In the genomic region with DNA sequence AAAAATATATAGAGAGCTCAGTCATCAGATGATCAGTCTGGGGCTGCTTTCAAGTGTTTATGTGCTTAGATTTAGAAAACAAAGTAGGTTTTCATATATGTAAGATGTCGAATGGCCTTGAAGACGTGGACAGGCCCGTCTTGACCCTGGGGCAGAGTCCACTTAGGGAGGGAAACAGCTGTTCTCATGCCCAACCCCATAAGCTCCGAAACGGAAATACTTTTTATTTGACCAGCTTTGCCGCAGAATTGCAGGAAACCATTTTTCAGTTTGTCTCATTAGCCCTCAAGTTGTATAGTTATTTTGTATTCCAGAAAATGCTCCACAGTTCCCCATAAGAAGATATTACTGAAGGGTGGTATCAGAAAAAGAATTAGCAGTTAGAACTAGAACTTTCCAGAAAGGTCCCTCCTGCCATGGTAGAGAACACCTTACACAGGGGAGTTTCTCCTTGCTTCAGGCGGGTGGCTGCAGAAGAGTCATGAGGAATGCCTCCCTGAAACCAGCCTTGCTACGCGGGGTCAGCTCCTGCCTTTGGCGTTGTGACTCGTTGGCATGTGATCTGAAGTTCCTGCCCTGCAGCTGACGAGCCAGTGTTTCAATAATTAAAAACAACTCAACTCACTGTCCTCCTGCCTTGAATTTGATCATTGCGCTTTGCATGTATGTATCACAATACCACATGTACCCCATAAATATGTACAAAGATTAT, we compare ENCODE assay signal across 1 cellular context.
TF ChIP-seq lines count a peak whose summit lies in the region.

No MANE protein-coding gene starts in this region.

TF ChIP-seq in GM23338, 12 proteins besides CTCF, POLR2A, EP300 and RAD21 (continued from another document):
- TF ChIP-seq, protein P1, sequence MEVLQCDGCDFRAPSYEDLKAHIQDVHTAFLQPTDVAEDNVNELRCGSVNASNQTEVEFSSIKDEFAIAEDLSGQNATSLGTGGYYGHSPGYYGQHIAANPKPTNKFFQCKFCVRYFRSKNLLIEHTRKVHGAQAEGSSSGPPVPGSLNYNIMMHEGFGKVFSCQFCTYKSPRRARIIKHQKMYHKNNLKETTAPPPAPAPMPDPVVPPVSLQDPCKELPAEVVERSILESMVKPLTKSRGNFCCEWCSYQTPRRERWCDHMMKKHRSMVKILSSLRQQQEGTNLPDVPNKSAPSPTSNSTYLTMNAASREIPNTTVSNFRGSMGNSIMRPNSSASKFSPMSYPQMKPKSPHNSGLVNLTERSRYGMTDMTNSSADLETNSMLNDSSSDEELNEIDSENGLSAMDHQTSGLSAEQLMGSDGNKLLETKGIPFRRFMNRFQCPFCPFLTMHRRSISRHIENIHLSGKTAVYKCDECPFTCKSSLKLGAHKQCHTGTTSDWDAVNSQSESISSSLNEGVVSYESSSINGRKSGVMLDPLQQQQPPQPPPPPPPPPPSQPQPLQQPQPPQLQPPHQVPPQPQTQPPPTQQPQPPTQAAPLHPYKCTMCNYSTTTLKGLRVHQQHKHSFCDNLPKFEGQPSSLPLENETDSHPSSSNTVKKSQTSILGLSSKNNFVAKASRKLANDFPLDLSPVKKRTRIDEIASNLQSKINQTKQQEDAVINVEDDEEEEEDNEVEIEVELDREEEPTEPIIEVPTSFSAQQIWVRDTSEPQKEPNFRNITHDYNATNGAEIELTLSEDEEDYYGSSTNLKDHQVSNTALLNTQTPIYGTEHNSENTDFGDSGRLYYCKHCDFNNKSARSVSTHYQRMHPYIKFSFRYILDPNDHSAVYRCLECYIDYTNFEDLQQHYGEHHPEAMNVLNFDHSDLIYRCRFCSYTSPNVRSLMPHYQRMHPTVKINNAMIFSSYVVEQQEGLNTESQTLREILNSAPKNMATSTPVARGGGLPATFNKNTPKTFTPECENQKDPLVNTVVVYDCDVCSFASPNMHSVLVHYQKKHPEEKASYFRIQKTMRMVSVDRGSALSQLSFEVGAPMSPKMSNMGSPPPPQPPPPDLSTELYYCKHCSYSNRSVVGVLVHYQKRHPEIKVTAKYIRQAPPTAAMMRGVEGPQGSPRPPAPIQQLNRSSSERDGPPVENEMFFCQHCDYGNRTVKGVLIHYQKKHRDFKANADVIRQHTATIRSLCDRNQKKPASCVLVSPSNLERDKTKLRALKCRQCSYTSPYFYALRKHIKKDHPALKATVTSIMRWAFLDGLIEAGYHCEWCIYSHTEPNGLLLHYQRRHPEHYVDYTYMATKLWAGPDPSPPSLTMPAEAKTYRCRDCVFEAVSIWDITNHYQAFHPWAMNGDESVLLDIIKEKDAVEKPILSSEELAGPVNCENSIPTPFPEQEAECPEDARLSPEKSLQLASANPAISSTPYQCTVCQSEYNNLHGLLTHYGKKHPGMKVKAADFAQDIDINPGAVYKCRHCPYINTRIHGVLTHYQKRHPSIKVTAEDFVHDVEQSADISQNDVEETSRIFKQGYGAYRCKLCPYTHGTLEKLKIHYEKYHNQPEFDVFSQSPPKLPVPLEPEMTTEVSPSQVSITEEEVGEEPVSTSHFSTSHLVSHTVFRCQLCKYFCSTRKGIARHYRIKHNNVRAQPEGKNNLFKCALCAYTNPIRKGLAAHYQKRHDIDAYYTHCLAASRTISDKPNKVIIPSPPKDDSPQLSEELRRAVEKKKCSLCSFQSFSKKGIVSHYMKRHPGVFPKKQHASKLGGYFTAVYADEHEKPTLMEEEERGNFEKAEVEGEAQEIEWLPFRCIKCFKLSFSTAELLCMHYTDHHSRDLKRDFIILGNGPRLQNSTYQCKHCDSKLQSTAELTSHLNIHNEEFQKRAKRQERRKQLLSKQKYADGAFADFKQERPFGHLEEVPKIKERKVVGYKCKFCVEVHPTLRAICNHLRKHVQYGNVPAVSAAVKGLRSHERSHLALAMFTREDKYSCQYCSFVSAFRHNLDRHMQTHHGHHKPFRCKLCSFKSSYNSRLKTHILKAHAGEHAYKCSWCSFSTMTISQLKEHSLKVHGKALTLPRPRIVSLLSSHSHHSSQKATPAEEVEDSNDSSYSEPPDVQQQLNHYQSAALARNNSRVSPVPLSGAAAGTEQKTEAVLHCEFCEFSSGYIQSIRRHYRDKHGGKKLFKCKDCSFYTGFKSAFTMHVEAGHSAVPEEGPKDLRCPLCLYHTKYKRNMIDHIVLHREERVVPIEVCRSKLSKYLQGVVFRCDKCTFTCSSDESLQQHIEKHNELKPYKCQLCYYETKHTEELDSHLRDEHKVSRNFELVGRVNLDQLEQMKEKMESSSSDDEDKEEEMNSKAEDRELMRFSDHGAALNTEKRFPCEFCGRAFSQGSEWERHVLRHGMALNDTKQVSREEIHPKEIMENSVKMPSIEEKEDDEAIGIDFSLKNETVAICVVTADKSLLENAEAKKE (CRISPR knock-in tag; IDR thresholded peaks at IDR 0.05) = no peak
